ENCODE assay signal across 9 cellular contexts in the genomic region with DNA sequence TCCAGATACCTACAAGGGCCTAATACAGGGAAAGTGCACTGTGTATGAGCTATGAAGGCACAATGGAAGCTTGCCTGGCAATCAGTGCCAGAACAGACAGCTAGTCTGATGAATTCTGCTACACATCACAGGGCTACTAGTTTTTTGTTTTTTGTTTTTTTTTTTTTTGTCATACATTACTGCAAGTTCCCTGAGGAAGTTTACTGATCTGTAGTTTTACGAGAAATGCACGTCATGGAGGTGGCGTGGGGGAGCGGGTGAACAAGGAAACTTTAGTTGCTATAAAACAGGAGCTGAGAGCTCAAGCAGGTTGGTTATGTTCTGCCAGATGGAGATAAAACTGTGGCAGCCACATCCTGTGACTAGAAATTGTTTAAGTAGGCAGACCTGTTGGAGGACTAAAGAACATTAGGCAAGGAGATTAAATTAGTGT. TPM values are rescaled to one million over a fixed set of nuclear protein-coding genes. Genes with fewer than 3 reads are reported as not detected.
A peak's percentile ranks its signal among the peaks of the same experiment; 100 is the strongest.
DNase-seq lines count a peak whose midpoint lies in the region; ATAC-seq and TF ChIP-seq lines count a peak whose summit lies in the region.
"Had no signal": no experiment of that assay in that cellular context is flagged by ENCODE, and none has a peak within 500 bp of the region (broad histone marks: within the 10 kb centered on the region; RNA-seq: fewer than 3 reads in every experiment).

No MANE protein-coding gene starts in this region.

- no peaks in the 10 kb centered on the region for H3K4me1 ChIP-seq in right cardiac atrium (ENCODE audit: control insufficient read depth, insufficient read depth, low read length)

- H3K27ac Mint-ChIP-seq in IgD-negative memory B cell: peak overlapping the region; percentile 70 to 98 (median 91)
- peak overlapping the region; percentile 96 for H3K27ac Mint-ChIP-seq in activated CD8-positive, alpha-beta T cell treated with anti-CD3 and anti-CD28 coated beads for 36 hours

- POLR2A ChIA-PET in activated CD8-positive, alpha-beta T cell treated with anti-CD3 and anti-CD28 coated beads for 36 hours (lab: Charles Lee): interaction anchor here (0.6 to 7.5 kb wide), 13 partner anchors 10 to 136 kb away, joined by 3 to 61 read pairs (median 7); a partner anchor contains a TSS

- H3K4me3 ChIP-seq in GM12865 (ENCODE audit: low read depth, low read length): peak overlapping the region; percentile 24
- H3K4me3 ChIP-seq in right cardiac atrium (ENCODE audit: low read length): no peak overlapping the region
- H3K4me3 ChIP-seq: tibial nerve had no signal

- H3K4me1 Mint-ChIP-seq in IgD-negative memory B cell: peaks cover 53 to 61% (median 53%) of the 10 kb centered on the region in 3 donors
- H3K4me1 Mint-ChIP-seq in activated CD8-positive, alpha-beta T cell treated with anti-CD3 and anti-CD28 coated beads for 36 hours (ENCODE audit: low read depth): peaks cover 64% of the 10 kb centered on the region

- DNase-seq in GM12865 (ENCODE audit: low read depth) (peak; percentile 65), right cardiac atrium (peak; percentile 33 to 65 (median 43)), NCI-H1105 treated with DMSO at 0.1 percent for 48 hours (lab: John Stamatoyannopoulos, UW) (no peak), GOT3 (lab: John Stamatoyannopoulos, UW) (no peak), NCI-H146 (lab: John Stamatoyannopoulos, UW) (no peak)
- DNase-seq in activated CD8-positive, alpha-beta T cell treated with anti-CD3 and anti-CD28 coated beads for 36 hours: peak; percentile 84
- peak; percentile 65 for DNase-seq in stimulated activated CD8-positive, alpha-beta memory T cell treated with anti-CD3 and anti-CD28 coated beads, Interleukin-4, amount 100 ng/mL, for 24 hours (ENCODE audit: low read depth)

- H3K27me3 ChIP-seq in right cardiac atrium (ENCODE audit: control insufficient read depth, insufficient read depth): no peaks in the 10 kb centered on the region
- H3K27me3 ChIP-seq: tibial nerve had no signal

- no peaks in the 10 kb centered on the region for H3K9me3 ChIP-seq in right cardiac atrium (ENCODE audit: control insufficient read depth, low read length)
- H3K9me3 ChIP-seq: tibial nerve had no signal

- H3K27ac ChIP-seq in right cardiac atrium (ENCODE audit: low read length): no peak overlapping the region

- H3K9me3 Mint-ChIP-seq in IgD-negative memory B cell: no peaks in the 10 kb centered on the region
- H3K9me3 Mint-ChIP-seq in activated CD8-positive, alpha-beta T cell treated with anti-CD3 and anti-CD28 coated beads for 36 hours: no peaks in the 10 kb centered on the region

- no peaks in the 10 kb centered on the region for H3K27me3 Mint-ChIP-seq in IgD-negative memory B cell
- H3K27me3 Mint-ChIP-seq in activated CD8-positive, alpha-beta T cell treated with anti-CD3 and anti-CD28 coated beads for 36 hours: no peaks in the 10 kb centered on the region

- no peak for TF ChIP-seq CTCF in GM12865 (IDR thresholded peaks at IDR 0.05; ENCODE audit: insufficient read depth, low read depth, low read length, missing control alignments)
- no peak for TF ChIP-seq CTCF in activated CD8-positive, alpha-beta T cell treated with anti-CD3 and anti-CD28 coated beads for 36 hours (IDR thresholded peaks at IDR 0.05)

- peaks cover 4% of the 10 kb centered on the region for H3K36me3 Mint-ChIP-seq in IgD-negative memory B cell
- H3K36me3 Mint-ChIP-seq in activated CD8-positive, alpha-beta T cell treated with anti-CD3 and anti-CD28 coated beads for 36 hours (ENCODE audit: low read depth): peaks cover 58% of the 10 kb centered on the region

- intact Hi-C loops in activated CD8-positive, alpha-beta T cell treated with anti-CD3 and anti-CD28 coated beads for 36 hours (cut with micrococcal nuclease): loop anchor here (2.0 to 5.0 kb wide), 2 partner anchors 18 to 34 kb away; a partner anchor contains a TSS
- intact Hi-C loops in right cardiac atrium (cut with DNase I): no loop called here

- H3K4me3 Mint-ChIP-seq in IgD-negative memory B cell: peak overlapping the region; percentile 49 to 89 (median 80)
- peak overlapping the region; percentile 71 for H3K4me3 Mint-ChIP-seq in activated CD8-positive, alpha-beta T cell treated with anti-CD3 and anti-CD28 coated beads for 36 hours

- WGBS in right cardiac atrium: 82% methylated on average over 4 of the region's 4 CpGs

- CTCF ChIA-PET in activated CD8-positive, alpha-beta T cell treated with anti-CD3 and anti-CD28 coated beads for 36 hours (lab: Charles Lee): interaction anchor here (0.8 to 1.6 kb wide), 3 partner anchors 10 to 35 kb away, joined by 3 read pairs; a partner anchor contains a TSS

- ATAC-seq in activated CD8-positive, alpha-beta T cell treated with anti-CD3 and anti-CD28 coated beads for 36 hours: peak; percentile 48
- no peak for ATAC-seq in right cardiac atrium

RNA-seq across cellular contexts. Expression of a gene that starts 17.7 kb away (rescaled TPM):
- polyA plus RNA-seq in IgD-negative memory B cell (744 TPM), right cardiac atrium (1.3 TPM)
- 100 to 1,000 TPM; 475 to 499 TPM for total RNA-seq in activated CD8-positive, alpha-beta T cell treated with anti-CD3 and anti-CD28 coated beads for 36 hours
- 10 to 100 TPM in 3 of 4 donors, 1 to 10 TPM in 1; 9.1 to 16.2 (median 12.9) TPM for total RNA-seq in right cardiac atrium

Comparison
In these comparisons a context has a peak if more than half of its experiments do, and no peak if none do; other contexts are left out.
1. DNase-seq: peak in GM12865 (single experiment), activated CD8-positive, alpha-beta T cell treated with anti-CD3 and anti-CD28 coated beads for 36 hours (single experiment), right cardiac atrium (3 of 3) and stimulated activated CD8-positive, alpha-beta memory T cell treated with anti-CD3 and anti-CD28 coated beads, Interleukin-4, amount 100 ng/mL, for 24 hours (single experiment); none in NCI-H1105 treated with DMSO at 0.1 percent for 48 hours (single experiment), GOT3 (single experiment) and NCI-H146 (single experiment).
2. RNA of a gene that starts 17.7 kb away (total RNA-seq): 475 to 499 TPM in activated CD8-positive, alpha-beta T cell treated with anti-CD3 and anti-CD28 coated beads for 36 hours; 9.1 to 16.2 TPM in right cardiac atrium; every median in the first group is over 10 times any median in the second.